In genomic region chr6:129646617-129647016, GRCh38 we compare ENCODE assay signal across 1 cellular context.
TF ChIP-seq lines count a peak whose summit lies in the region.

No MANE protein-coding gene starts in this region.

TF ChIP-seq in HepG2, 621 proteins besides CTCF, POLR2A, EP300 and RAD21 (continued from another document):
- TF ChIP-seq TERF1 (CRISPR knock-in tag; IDR thresholded peaks at IDR 0.05) (no peak), ZNF800 (CRISPR knock-in tag; IDR thresholded peaks at IDR 0.05) (no peak), GTF3A (CRISPR knock-in tag; conservative IDR thresholded peaks at IDR 0.05) (no peak), ZC3H4 (CRISPR knock-in tag; IDR thresholded peaks at IDR 0.05; ENCODE audit: borderline replicate concordance) (no peak), ZMYM4 (CRISPR knock-in tag; IDR thresholded peaks at IDR 0.05) (no peak), U2AF2 (IDR thresholded peaks at IDR 0.05; ENCODE audit: low read depth, low read length) (no peak)
